In genomic region chr16:1884155-1884760, GRCh38 we compare ENCODE assay signal across 11 cellular contexts. TPM values are rescaled to one million over a fixed set of nuclear protein-coding genes. Genes with fewer than 3 reads are reported as not detected.
A peak's percentile ranks its signal among the peaks of the same experiment; 100 is the strongest.
DNase-seq lines count a peak whose midpoint lies in the region; ATAC-seq and TF ChIP-seq lines count a peak whose summit lies in the region.
"Had no signal": no experiment of that assay in that cellular context is flagged by ENCODE, and none has a peak within 500 bp of the region (broad histone marks: within the 10 kb centered on the region; RNA-seq: fewer than 3 reads in every experiment).

No MANE protein-coding gene starts in this region.

- DNase-seq in LHCN-M2 (ENCODE audit: low read depth) (peak; percentile 36), WERI-Rb-1 (no peak), lung microvascular endothelial cell (ENCODE audit: low read depth in 2 of 2) (peak; percentile 17 to 41), NCI-H446 (lab: John Stamatoyannopoulos, UW) (no peak), NCI-H345 treated with DMSO at 0.1 percent for 48 hours (lab: John Stamatoyannopoulos, UW; ENCODE audit: unreplicated experiment) (no peak), ascending aorta (ENCODE audit: low spot score in 2 of 2) (no peak)
- DNase-seq: stimulated activated naive CD4-positive, alpha-beta T cell had no signal

- H3K4me3 ChIP-seq in WERI-Rb-1 (ENCODE audit: low read depth, low read length) (no peak overlapping the region), ascending aorta (no peak overlapping the region)
- H3K4me3 ChIP-seq: prostate gland had no signal

- no peaks in the 10 kb centered on the region for H3K36me3 ChIP-seq in WERI-Rb-1
- no peaks in the 10 kb centered on the region for H3K36me3 ChIP-seq in ascending aorta
- H3K36me3 ChIP-seq: prostate gland had no signal

- no peak for ATAC-seq in GM18873 (IDR thresholded peaks at IDR 0.05; ENCODE audit: low FRiP score, unreplicated experiment)

- no peaks in the 10 kb centered on the region for H3K9me3 ChIP-seq in WERI-Rb-1 (ENCODE audit: severe bottlenecking)
- H3K9me3 ChIP-seq in ascending aorta, result no peaks in the 10 kb centered on the region
- H3K9me3 ChIP-seq: prostate gland had no signal

- H3K27ac ChIP-seq in WERI-Rb-1 (no peak overlapping the region), ascending aorta (no peak overlapping the region)
- H3K27ac ChIP-seq: prostate gland had no signal

- TF ChIP-seq CTCF in GM12873 (IDR thresholded peaks at IDR 0.05; ENCODE audit: insufficient read depth, low read depth, low read length, missing control alignments) (peak; percentile 20), WERI-Rb-1 (IDR thresholded peaks at IDR 0.05; ENCODE audit: low read depth, low read length) (0 out of 2 replicates have a peak, but pooled peaks have one; percentile 4), ascending aorta (IDR thresholded peaks at IDR 0.05) (no peak)

- intact Hi-C loops in ascending aorta (cut with DNase I), result no loop called here

- H3K27me3 ChIP-seq in WERI-Rb-1 (ENCODE audit: insufficient read depth, low read depth, severe bottlenecking), result no peaks in the 10 kb centered on the region
- no peaks in the 10 kb centered on the region for H3K27me3 ChIP-seq in ascending aorta

- no peaks in the 10 kb centered on the region for H3K4me1 ChIP-seq in ascending aorta
- H3K4me1 ChIP-seq: prostate gland had no signal

RNA-seq across cellular contexts. Expression of gene MEIOB, which starts 12.3 kb away (rescaled TPM):
- not detected in 2 replicates for total RNA-seq in LHCN-M2 (2014; rRNA removed)
- polyA plus RNA-seq in LHCN-M2 (2012), result not detected
- not detected in 2 replicates for total RNA-seq in lung microvascular endothelial cell
- total RNA-seq in ascending aorta, result not detected
- total RNA-seq: activated T-helper 2 cell treated with anti-CD3 and anti-CD28 coated beads, Interferon-gamma antibody, Interleukin-2, Interleukin-4, amounts not matched to agents 10 μg/mL and 5 μg/mL and 100 μg/mL, durations not matched to agents 14 hours and 24 hours and 36 hours had no signal

RNA-seq across cellular contexts. Expression of gene HS3ST6, which starts 34.0 kb away (rescaled TPM):
- total RNA-seq in LHCN-M2 (2014; rRNA removed) (not detected in 2 replicates), lung microvascular endothelial cell (not detected in 2 replicates), ascending aorta (not detected)
- not detected for polyA plus RNA-seq in LHCN-M2 (2012)
- total RNA-seq: activated T-helper 2 cell treated with anti-CD3 and anti-CD28 coated beads, Interferon-gamma antibody, Interleukin-2, Interleukin-4, amounts not matched to agents 10 μg/mL and 5 μg/mL and 100 μg/mL, durations not matched to agents 14 hours and 24 hours and 36 hours had no signal

RNA-seq across cellular contexts. Expression of gene FAHD1, which starts 57.3 kb away (rescaled TPM):
- 58.8 and 64.9 TPM in 2 replicates for total RNA-seq in LHCN-M2 (2014; rRNA removed)
- polyA plus RNA-seq in LHCN-M2 (2012), result 40.9 TPM
- 74.3 and 81.7 TPM in 2 replicates for total RNA-seq in lung microvascular endothelial cell
- total RNA-seq in ascending aorta, result 233 TPM

RNA-seq across cellular contexts. Expression of gene HAGH, which starts 57.6 kb away (rescaled TPM):
- total RNA-seq in LHCN-M2 (2014; rRNA removed) (35.4 and 45.2 TPM in 2 replicates), lung microvascular endothelial cell (58.2 and 71.8 TPM in 2 replicates), ascending aorta (177 TPM)
- 32.8 TPM for polyA plus RNA-seq in LHCN-M2 (2012)

RNA-seq across cellular contexts. Expression of gene MSRB1, which starts 58.7 kb away (rescaled TPM):
- total RNA-seq in LHCN-M2 (2014; rRNA removed), result 14.2 and 14.4 TPM in 2 replicates
- polyA plus RNA-seq in LHCN-M2 (2012), result 35.0 TPM
- total RNA-seq in lung microvascular endothelial cell, result 8.3 and 11.9 TPM in 2 replicates
- total RNA-seq in ascending aorta, result 32.9 TPM

Comparison
In these comparisons a context has a peak if more than half of its experiments do, and no peak if none do; other contexts are left out.
1. CTCF ChIP-seq: peak in GM12873 (single experiment) and WERI-Rb-1 (single experiment); none in ascending aorta (0 of 3).
2. DNase-seq: peak in LHCN-M2 (single experiment) and lung microvascular endothelial cell (2 of 2); none in WERI-Rb-1 (single experiment), NCI-H446 (0 of 2), NCI-H345 treated with DMSO at 0.1 percent for 48 hours (single experiment) and ascending aorta (0 of 2).